ENCODE assay signal across 5 cellular contexts in the genomic region with DNA sequence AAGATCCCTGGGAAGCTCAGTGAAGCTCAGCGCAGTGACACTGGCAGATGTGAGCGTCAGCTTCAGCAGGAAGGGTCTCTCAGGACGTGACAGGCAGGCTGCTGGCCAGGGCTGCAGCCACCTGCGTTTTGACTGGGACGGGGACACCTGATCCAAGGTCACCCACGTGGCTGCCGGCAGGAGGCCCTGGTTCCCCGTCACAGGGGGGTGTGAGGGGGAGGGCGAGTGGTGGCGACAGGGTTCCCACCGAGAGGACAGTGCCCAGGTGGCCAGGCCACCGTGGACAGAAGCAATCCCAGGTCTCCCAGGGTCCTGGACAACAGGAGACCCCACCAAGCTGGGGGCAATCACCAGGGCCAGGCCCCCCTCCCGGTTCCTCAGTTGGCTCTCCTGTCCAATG. TPM values are rescaled to one million over a fixed set of nuclear protein-coding genes. Genes with fewer than 3 reads are reported as not detected.
"Had no signal": no experiment of that assay in that cellular context is flagged by ENCODE, and none has a peak within 500 bp of the region (broad histone marks: within the 10 kb centered on the region; RNA-seq: fewer than 3 reads in every experiment).

No MANE protein-coding gene starts in this region.

RNA-seq across cellular contexts. Expression of gene TPSAB1, which starts 3.4 kb away (rescaled TPM):
- total RNA-seq: GM23338, H1, H9, HT-29, IMR-90 had no signal
- polyA plus RNA-seq: GM23338, IMR-90 had no signal

RNA-seq across cellular contexts. Expression of gene TPSD1, which starts 12.0 kb away (rescaled TPM):
- total RNA-seq: H1, H9, HT-29, IMR-90 had no signal
- polyA plus RNA-seq: GM23338, IMR-90 had no signal

RNA-seq across cellular contexts. Expression of gene TPSB2, which starts 13.9 kb away (rescaled TPM):
- total RNA-seq: GM23338, H1, H9, HT-29, IMR-90 had no signal
- polyA plus RNA-seq: IMR-90 had no signal

RNA-seq across cellular contexts. Expression of gene TPSG1, which starts 18.8 kb away (rescaled TPM):
- total RNA-seq: GM23338, H1, H9, IMR-90 had no signal
- polyA plus RNA-seq: H1, IMR-90 had no signal
